ENCODE assay signal across 14 cellular contexts in genomic region chr1:55259906-55260608, GRCh38. TPM values are rescaled to one million over a fixed set of nuclear protein-coding genes. Genes with fewer than 3 reads are reported as not detected.
DNase-seq lines count a peak whose midpoint lies in the region; ATAC-seq and TF ChIP-seq lines count a peak whose summit lies in the region.
"Had no signal": no experiment of that assay in that cellular context is flagged by ENCODE, and none has a peak within 500 bp of the region (broad histone marks: within the 10 kb centered on the region; RNA-seq: fewer than 3 reads in every experiment).

No MANE protein-coding gene starts in this region.

- no peaks in the 10 kb centered on the region for H3K4me1 ChIP-seq in BE2C

- H3K4me3 ChIP-seq in GM12865 (ENCODE audit: low read depth, low read length) (no peak overlapping the region), BE2C (ENCODE audit: low read depth, low read length) (no peak overlapping the region)
- H3K4me3 ChIP-seq: smooth muscle cell had no signal

- H3K9me3 ChIP-seq in BE2C: no peaks in the 10 kb centered on the region

- intact Hi-C loops in activated B cell treated with CpG ODN at 0.5 μM for 24 hours (cut with micrococcal nuclease): loop anchor here (1.0 to 2.0 kb wide), 4 partner anchors 15 to 45 kb away; partner anchors contain the start of gene USP24

- H3K9me3 Mint-ChIP-seq in activated B cell treated with CpG ODN at 0.5 μM for 24 hours: no peaks in the 10 kb centered on the region
- H3K9me3 Mint-ChIP-seq in glutamatergic neuron (ENCODE audit: unreplicated experiment): peaks cover 3% of the 10 kb centered on the region

- no peaks in the 10 kb centered on the region for H3K36me3 ChIP-seq in BE2C

- H3K4me1 Mint-ChIP-seq in activated B cell treated with CpG ODN at 0.5 μM for 24 hours (peaks cover 80% of the 10 kb centered on the region), glutamatergic neuron (ENCODE audit: low read depth, unreplicated experiment) (no peaks in the 10 kb centered on the region)

- CTCF ChIA-PET in activated B cell treated with CpG ODN at 0.5 μM for 24 hours (lab: Charles Lee): interaction anchor here (1.2 to 1.3 kb wide), 2 partner anchors 18 to 25 kb away, joined by 5 to 7 read pairs; no protein-coding TSS in a partner anchor

- TF ChIP-seq CTCF in GM12865 (IDR thresholded peaks at IDR 0.05; ENCODE audit: insufficient read depth, low read depth, low read length, missing control alignments) (no peak), activated B cell treated with CpG ODN at 0.5 μM for 24 hours (IDR thresholded peaks at IDR 0.05) (no peak), glutamatergic neuron (IDR thresholded peaks at IDR 0.05; ENCODE audit: partially characterized antibody, unreplicated experiment) (no peak), BE2C (IDR thresholded peaks at IDR 0.05; ENCODE audit: low read depth, low read length) (no peak)

- H3K36me3 Mint-ChIP-seq in activated B cell treated with CpG ODN at 0.5 μM for 24 hours (ENCODE audit: low read depth) (no peaks in the 10 kb centered on the region), glutamatergic neuron (ENCODE audit: unreplicated experiment) (no peaks in the 10 kb centered on the region)

- ATAC-seq in GM21526 (IDR thresholded peaks at IDR 0.05; ENCODE audit: low FRiP score, unreplicated experiment): peak; percentile 47
- ATAC-seq in HG03135 (IDR thresholded peaks at IDR 0.05; ENCODE audit: unreplicated experiment): peak; percentile 49
- ATAC-seq in activated B cell treated with CpG ODN at 0.5 μM for 24 hours (ENCODE audit: low read depth): peak; percentile 78
- no peak for ATAC-seq in GM18519 (IDR thresholded peaks at IDR 0.05; ENCODE audit: low FRiP score, unreplicated experiment)

- H3K27ac Mint-ChIP-seq in activated B cell treated with CpG ODN at 0.5 μM for 24 hours: peak overlapping the region; percentile 93
- no peak overlapping the region for H3K27ac Mint-ChIP-seq in glutamatergic neuron (ENCODE audit: unreplicated experiment)

- no peaks in the 10 kb centered on the region for H3K27me3 Mint-ChIP-seq in activated B cell treated with CpG ODN at 0.5 μM for 24 hours
- H3K27me3 Mint-ChIP-seq in glutamatergic neuron (ENCODE audit: unreplicated experiment): peaks cover 4% of the 10 kb centered on the region

- POLR2A ChIA-PET in activated B cell treated with CpG ODN at 0.5 μM for 24 hours (lab: Charles Lee): interaction anchor here (0.7 to 8.4 kb wide), 7 partner anchors 16 to 51 kb away, joined by 3 to 120 read pairs (median 8); partner anchors contain the start of gene USP24

- H3K27me3 ChIP-seq in BE2C: no peaks in the 10 kb centered on the region

- H3K4me3 Mint-ChIP-seq in activated B cell treated with CpG ODN at 0.5 μM for 24 hours: peak overlapping the region; percentile 78
- H3K4me3 Mint-ChIP-seq in glutamatergic neuron (ENCODE audit: unreplicated experiment): no peak overlapping the region

- DNase-seq in GM12865 (ENCODE audit: low read depth): peak; percentile 75
- peak; percentile 48 for DNase-seq in activated B cell treated with CpG ODN at 0.5 μM for 24 hours
- no peak for DNase-seq in glutamatergic neuron
- DNase-seq in activated T-cell treated with anti-CD3 and anti-CD28 coated beads, Interleukin-2, amount 50 U/mL, for 48 hours: no peak
- no peak for DNase-seq in BE2C
- DNase-seq: activated CD4-positive, alpha-beta T cell treated with anti-CD3 and anti-CD28 coated beads, Interleukin-2, amount 50 U/mL, for 1 hour; activated effector memory CD4-positive, alpha-beta T cell treated with Interleukin-2 at 50 U/mL for 16 hours; hippocampal formation; Karpas-422; NCI-H2081 had no signal

RNA-seq across cellular contexts. Expression of gene USP24, which starts 44.9 kb away (rescaled TPM):
- total RNA-seq in activated B cell treated with CpG ODN at 0.5 μM for 24 hours: 91.4 and 93.2 TPM in 2 replicates
- 54.6 TPM for total RNA-seq in glutamatergic neuron (ENCODE audit: unreplicated experiment)
- polyA plus RNA-seq in BE2C (2012; ENCODE audit: insufficient read depth, insufficient read length, low read depth): 11.6 TPM

Comparison
In these comparisons a context has a peak if more than half of its experiments do, and no peak if none do; other contexts are left out.
1. DNase-seq: peak in GM12865 (single experiment) and activated B cell treated with CpG ODN at 0.5 μM for 24 hours (single experiment); none in glutamatergic neuron (single experiment), activated T-cell treated with anti-CD3 and anti-CD28 coated beads, Interleukin-2, amount 50 U/mL, for 48 hours (0 of 2) and BE2C (single experiment).